28 cellular contexts compared by ENCODE assay signal in the genomic region with DNA sequence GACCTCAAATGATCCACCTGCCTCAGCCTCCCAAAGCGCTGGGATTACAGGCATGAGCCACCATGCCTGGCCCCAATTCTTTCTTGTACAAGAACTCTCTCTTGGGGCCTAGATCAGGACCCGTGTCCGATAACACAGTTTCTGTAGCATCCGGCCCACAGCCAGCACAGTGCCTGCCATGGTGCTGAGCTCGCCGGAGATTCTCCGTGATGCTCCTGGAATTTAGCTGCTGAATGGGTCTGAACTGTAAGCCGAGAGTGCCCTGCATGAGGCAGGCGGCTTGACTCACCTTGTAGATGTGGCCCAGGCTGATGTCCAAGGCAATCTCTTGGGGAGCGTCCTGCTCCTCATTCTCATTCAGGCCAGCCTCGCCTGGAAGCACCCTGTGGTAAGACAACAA.
"Had no signal": no experiment of that assay in that cellular context is flagged by ENCODE, and none has a peak within 500 bp of the region (broad histone marks: within the 10 kb centered on the region; RNA-seq: fewer than 3 reads in every experiment).

No MANE protein-coding gene starts in this region.

- H3K4me1 ChIP-seq: ascending aorta, SJSA1 had no signal

- H3K27me3 Mint-ChIP-seq: activated T-helper 17 cell treated with anti-CD3 and anti-CD28 coated beads, Interleukin-2, amount 50 U/mL, for 72 hours; T-helper 17 cell had no signal

- H3K27ac ChIP-seq: ascending aorta, body of pancreas, Peyer's patch, RWPE1, SJSA1 had no signal

- H3K9me3 ChIP-seq: ascending aorta, body of pancreas, MG63, Peyer's patch, SJSA1 had no signal

- H3K4me3 Mint-ChIP-seq: activated CD4-positive, alpha-beta T cell treated with anti-CD3 and anti-CD28 coated beads, Interleukin-2, amount 10 ng/mL, durations not matched to agents 24 days and 14 days; WTC11 had no signal

- H3K36me3 ChIP-seq: ascending aorta, MG63, Peyer's patch, SJSA1 had no signal

- DNase-seq: activated CD4-positive, alpha-beta T cell treated with anti-CD3 and anti-CD28 coated beads for 1 hour; activated CD4-positive, alpha-beta T cell treated with anti-CD3 and anti-CD28 coated beads, Interleukin-2, amount 10 ng/mL, durations not matched to agents 24 days and 14 days; activated CD4-positive, alpha-beta T cell treated with anti-CD3 and anti-CD28 coated beads, Interleukin-2, amount 50 U/mL, for 48 hours; activated gamma-delta T cell; activated naive CD4-positive, alpha-beta T cell treated with anti-CD3 and anti-CD28 coated beads, Interleukin-2, amount 10 ng/mL, durations not matched to agents 7 days and 5 days; activated T-cell treated with anti-CD3 and anti-CD28 coated beads for 4 hours; activated T-cell treated with anti-CD3 and anti-CD28 coated beads, Interleukin-2, amount 50 U/mL, for 48 hours; amniotic stem cell; body of pancreas; central memory CD4-positive, alpha-beta T cell; MG63; MV-4-11; NCI-H1092 treated with DMSO at 0.1 percent for 48 hours; NCI-H1436; NCI-H1694 treated with DMSO at 0.1 percent for 48 hours; NCI-H2081; NCI-H446; NCI-H524; Peyer's patch; SHP77; T-helper 17 cell; T-helper 9 cell had no signal

- H3K27me3 ChIP-seq: ascending aorta, body of pancreas, MG63, Peyer's patch had no signal

- H3K9me3 Mint-ChIP-seq: activated CD4-positive, alpha-beta T cell treated with anti-CD3 and anti-CD28 coated beads, Interleukin-2, amount 10 ng/mL, durations not matched to agents 24 days and 14 days; activated T-helper 17 cell treated with anti-CD3 and anti-CD28 coated beads, Interleukin-2, amount 50 U/mL, for 72 hours had no signal

- H3K27ac Mint-ChIP-seq: activated CD4-positive, alpha-beta T cell treated with anti-CD3 and anti-CD28 coated beads, Interleukin-2, amount 10 ng/mL, durations not matched to agents 24 days and 14 days; activated T-helper 17 cell treated with anti-CD3 and anti-CD28 coated beads, Interleukin-2, amount 50 U/mL, for 72 hours; WTC11 had no signal

- H3K4me3 ChIP-seq: ascending aorta, body of pancreas, MG63, Peyer's patch, SJSA1 had no signal

- FAIRE-seq: bronchial epithelial cell had no signal

- H3K36me3 Mint-ChIP-seq: WTC11 had no signal
